ENCODE assay signal across 1 cellular context in the genomic region with DNA sequence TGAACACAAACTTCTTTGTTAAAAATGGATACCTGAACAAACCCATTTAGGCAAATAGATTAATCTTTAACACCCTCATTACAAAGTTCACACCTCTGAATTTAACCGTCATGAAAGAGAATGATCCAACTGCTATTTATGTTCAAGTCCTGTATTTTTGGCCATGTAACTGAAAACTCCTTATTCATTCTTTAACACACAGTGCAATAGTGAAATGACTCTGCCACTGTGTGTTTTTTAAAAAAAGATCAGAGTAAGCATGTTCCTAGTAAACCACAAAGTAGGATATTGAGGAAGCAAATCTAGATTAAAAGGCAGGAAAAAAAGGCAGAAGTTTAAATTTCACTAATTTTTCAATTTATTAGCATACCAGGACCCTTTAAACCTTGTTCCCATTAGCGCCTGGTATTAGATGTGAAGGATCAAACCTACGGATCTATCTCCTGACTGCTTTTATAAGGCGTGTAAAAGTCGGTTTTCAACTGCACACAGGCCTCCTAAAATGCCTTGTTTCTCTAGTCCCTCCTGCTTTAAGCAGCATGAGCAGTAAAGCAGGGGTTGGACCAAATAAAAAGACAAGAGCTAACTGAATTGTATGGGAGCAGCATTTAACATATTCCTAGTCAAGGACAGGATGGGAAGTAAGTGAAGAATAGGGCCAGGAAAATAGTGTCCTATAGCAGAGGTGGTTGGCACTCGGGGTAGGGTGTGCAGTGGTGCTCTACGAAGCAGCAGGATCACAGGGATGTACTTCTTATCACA.
TF ChIP-seq lines count a peak whose summit lies in the region.

No MANE protein-coding gene starts in this region.

TF ChIP-seq in GM23338, 12 proteins besides CTCF, POLR2A, EP300 and RAD21 (continued from another document):
- TF ChIP-seq, protein P1, sequence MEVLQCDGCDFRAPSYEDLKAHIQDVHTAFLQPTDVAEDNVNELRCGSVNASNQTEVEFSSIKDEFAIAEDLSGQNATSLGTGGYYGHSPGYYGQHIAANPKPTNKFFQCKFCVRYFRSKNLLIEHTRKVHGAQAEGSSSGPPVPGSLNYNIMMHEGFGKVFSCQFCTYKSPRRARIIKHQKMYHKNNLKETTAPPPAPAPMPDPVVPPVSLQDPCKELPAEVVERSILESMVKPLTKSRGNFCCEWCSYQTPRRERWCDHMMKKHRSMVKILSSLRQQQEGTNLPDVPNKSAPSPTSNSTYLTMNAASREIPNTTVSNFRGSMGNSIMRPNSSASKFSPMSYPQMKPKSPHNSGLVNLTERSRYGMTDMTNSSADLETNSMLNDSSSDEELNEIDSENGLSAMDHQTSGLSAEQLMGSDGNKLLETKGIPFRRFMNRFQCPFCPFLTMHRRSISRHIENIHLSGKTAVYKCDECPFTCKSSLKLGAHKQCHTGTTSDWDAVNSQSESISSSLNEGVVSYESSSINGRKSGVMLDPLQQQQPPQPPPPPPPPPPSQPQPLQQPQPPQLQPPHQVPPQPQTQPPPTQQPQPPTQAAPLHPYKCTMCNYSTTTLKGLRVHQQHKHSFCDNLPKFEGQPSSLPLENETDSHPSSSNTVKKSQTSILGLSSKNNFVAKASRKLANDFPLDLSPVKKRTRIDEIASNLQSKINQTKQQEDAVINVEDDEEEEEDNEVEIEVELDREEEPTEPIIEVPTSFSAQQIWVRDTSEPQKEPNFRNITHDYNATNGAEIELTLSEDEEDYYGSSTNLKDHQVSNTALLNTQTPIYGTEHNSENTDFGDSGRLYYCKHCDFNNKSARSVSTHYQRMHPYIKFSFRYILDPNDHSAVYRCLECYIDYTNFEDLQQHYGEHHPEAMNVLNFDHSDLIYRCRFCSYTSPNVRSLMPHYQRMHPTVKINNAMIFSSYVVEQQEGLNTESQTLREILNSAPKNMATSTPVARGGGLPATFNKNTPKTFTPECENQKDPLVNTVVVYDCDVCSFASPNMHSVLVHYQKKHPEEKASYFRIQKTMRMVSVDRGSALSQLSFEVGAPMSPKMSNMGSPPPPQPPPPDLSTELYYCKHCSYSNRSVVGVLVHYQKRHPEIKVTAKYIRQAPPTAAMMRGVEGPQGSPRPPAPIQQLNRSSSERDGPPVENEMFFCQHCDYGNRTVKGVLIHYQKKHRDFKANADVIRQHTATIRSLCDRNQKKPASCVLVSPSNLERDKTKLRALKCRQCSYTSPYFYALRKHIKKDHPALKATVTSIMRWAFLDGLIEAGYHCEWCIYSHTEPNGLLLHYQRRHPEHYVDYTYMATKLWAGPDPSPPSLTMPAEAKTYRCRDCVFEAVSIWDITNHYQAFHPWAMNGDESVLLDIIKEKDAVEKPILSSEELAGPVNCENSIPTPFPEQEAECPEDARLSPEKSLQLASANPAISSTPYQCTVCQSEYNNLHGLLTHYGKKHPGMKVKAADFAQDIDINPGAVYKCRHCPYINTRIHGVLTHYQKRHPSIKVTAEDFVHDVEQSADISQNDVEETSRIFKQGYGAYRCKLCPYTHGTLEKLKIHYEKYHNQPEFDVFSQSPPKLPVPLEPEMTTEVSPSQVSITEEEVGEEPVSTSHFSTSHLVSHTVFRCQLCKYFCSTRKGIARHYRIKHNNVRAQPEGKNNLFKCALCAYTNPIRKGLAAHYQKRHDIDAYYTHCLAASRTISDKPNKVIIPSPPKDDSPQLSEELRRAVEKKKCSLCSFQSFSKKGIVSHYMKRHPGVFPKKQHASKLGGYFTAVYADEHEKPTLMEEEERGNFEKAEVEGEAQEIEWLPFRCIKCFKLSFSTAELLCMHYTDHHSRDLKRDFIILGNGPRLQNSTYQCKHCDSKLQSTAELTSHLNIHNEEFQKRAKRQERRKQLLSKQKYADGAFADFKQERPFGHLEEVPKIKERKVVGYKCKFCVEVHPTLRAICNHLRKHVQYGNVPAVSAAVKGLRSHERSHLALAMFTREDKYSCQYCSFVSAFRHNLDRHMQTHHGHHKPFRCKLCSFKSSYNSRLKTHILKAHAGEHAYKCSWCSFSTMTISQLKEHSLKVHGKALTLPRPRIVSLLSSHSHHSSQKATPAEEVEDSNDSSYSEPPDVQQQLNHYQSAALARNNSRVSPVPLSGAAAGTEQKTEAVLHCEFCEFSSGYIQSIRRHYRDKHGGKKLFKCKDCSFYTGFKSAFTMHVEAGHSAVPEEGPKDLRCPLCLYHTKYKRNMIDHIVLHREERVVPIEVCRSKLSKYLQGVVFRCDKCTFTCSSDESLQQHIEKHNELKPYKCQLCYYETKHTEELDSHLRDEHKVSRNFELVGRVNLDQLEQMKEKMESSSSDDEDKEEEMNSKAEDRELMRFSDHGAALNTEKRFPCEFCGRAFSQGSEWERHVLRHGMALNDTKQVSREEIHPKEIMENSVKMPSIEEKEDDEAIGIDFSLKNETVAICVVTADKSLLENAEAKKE (CRISPR knock-in tag; IDR thresholded peaks at IDR 0.05): no peak
- TF ChIP-seq, protein P2, sequence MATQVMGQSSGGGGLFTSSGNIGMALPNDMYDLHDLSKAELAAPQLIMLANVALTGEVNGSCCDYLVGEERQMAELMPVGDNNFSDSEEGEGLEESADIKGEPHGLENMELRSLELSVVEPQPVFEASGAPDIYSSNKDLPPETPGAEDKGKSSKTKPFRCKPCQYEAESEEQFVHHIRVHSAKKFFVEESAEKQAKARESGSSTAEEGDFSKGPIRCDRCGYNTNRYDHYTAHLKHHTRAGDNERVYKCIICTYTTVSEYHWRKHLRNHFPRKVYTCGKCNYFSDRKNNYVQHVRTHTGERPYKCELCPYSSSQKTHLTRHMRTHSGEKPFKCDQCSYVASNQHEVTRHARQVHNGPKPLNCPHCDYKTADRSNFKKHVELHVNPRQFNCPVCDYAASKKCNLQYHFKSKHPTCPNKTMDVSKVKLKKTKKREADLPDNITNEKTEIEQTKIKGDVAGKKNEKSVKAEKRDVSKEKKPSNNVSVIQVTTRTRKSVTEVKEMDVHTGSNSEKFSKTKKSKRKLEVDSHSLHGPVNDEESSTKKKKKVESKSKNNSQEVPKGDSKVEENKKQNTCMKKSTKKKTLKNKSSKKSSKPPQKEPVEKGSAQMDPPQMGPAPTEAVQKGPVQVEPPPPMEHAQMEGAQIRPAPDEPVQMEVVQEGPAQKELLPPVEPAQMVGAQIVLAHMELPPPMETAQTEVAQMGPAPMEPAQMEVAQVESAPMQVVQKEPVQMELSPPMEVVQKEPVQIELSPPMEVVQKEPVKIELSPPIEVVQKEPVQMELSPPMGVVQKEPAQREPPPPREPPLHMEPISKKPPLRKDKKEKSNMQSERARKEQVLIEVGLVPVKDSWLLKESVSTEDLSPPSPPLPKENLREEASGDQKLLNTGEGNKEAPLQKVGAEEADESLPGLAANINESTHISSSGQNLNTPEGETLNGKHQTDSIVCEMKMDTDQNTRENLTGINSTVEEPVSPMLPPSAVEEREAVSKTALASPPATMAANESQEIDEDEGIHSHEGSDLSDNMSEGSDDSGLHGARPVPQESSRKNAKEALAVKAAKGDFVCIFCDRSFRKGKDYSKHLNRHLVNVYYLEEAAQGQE (IDR thresholded peaks at IDR 0.05; ENCODE audit: unreplicated experiment): no peak
- TF ChIP-seq CREB1 (CRISPR knock-in tag; IDR thresholded peaks at IDR 0.05; ENCODE audit: low read depth): no peak
